1 cellular context compared by ENCODE assay signal in the genomic region with DNA sequence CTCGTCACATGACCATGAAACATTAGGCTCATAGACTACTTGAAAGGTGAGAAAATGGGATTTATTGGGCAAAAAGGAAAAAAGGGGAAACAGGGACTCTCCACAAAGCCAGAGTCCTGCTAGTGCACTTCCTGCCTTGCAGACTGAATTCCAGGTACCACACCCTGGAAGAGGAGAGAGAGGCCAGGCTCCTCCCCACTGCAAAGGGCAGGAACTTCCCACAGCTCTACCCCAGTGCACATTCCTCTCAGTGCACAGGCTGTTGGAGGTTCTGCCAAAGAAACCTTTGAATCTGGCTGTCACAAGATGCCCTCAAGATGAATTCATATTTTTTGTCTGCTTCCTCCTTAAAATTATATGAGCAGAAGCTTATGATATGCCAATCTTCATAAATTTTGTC.
TF ChIP-seq lines count a peak whose summit lies in the region.

No MANE protein-coding gene starts in this region.

TF ChIP-seq in GM23338, 12 proteins besides CTCF, POLR2A, EP300 and RAD21 (continued from another document):
- TF ChIP-seq, protein P1, sequence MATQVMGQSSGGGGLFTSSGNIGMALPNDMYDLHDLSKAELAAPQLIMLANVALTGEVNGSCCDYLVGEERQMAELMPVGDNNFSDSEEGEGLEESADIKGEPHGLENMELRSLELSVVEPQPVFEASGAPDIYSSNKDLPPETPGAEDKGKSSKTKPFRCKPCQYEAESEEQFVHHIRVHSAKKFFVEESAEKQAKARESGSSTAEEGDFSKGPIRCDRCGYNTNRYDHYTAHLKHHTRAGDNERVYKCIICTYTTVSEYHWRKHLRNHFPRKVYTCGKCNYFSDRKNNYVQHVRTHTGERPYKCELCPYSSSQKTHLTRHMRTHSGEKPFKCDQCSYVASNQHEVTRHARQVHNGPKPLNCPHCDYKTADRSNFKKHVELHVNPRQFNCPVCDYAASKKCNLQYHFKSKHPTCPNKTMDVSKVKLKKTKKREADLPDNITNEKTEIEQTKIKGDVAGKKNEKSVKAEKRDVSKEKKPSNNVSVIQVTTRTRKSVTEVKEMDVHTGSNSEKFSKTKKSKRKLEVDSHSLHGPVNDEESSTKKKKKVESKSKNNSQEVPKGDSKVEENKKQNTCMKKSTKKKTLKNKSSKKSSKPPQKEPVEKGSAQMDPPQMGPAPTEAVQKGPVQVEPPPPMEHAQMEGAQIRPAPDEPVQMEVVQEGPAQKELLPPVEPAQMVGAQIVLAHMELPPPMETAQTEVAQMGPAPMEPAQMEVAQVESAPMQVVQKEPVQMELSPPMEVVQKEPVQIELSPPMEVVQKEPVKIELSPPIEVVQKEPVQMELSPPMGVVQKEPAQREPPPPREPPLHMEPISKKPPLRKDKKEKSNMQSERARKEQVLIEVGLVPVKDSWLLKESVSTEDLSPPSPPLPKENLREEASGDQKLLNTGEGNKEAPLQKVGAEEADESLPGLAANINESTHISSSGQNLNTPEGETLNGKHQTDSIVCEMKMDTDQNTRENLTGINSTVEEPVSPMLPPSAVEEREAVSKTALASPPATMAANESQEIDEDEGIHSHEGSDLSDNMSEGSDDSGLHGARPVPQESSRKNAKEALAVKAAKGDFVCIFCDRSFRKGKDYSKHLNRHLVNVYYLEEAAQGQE (IDR thresholded peaks at IDR 0.05; ENCODE audit: unreplicated experiment) = no peak
